1 cellular context compared by ENCODE assay signal in genomic region chr2:74425523-74425922, GRCh38.
TF ChIP-seq lines count a peak whose summit lies in the region.

No MANE protein-coding gene starts in this region.

TF ChIP-seq in HCT116, 20 proteins besides CTCF, POLR2A, EP300 and RAD21:
- TF ChIP-seq ZNF274 (IDR thresholded peaks at IDR 0.05; ENCODE audit: low read depth, low read length) (no peak), JUND (IDR thresholded peaks at IDR 0.05) (0 out of 2 replicates have a peak, but pooled peaks have one; percentile 27), SIN3A (IDR thresholded peaks at IDR 0.05; ENCODE audit: low read depth) (peak; percentile 30; the same call in 1 of the 2 replicates), EZH2 (IDR thresholded peaks at IDR 0.05) (no peak)
TF ChIP-seq in HCT116: peak in this region for 2.
